ENCODE assay signal across 8 cellular contexts in genomic region chrX:37509349-37509748, GRCh38.
A peak's percentile ranks its signal among the peaks of the same experiment; 100 is the strongest.
DNase-seq lines count a peak whose midpoint lies in the region; ATAC-seq and TF ChIP-seq lines count a peak whose summit lies in the region.

No MANE protein-coding gene starts in this region.

- ATAC-seq in HG02970 (IDR thresholded peaks at IDR 0.05; ENCODE audit: low FRiP score, unreplicated experiment) (peak; percentile 61), GM21447 (IDR thresholded peaks at IDR 0.05; ENCODE audit: unreplicated experiment) (no peak), Right ventricle myocardium inferior (no peak)

- H3K4me2 ChIP-seq in mesendoderm (ENCODE audit: low read length), result no peak overlapping the region

- no peak overlapping the region for H3K18ac ChIP-seq in mesendoderm (ENCODE audit: low read length)

- no peak overlapping the region for H2AK5ac ChIP-seq in mesendoderm (ENCODE audit: low read length)

- no peak overlapping the region for H4K8ac ChIP-seq in mesendoderm (ENCODE audit: low read depth, low read length)

- peaks cover 6% of the 10 kb centered on the region for H3K27me3 ChIP-seq in adipocyte (replicated peaks; ENCODE audit: control insufficient read depth, insufficient read depth, low read length)
- H3K27me3 ChIP-seq in mesendoderm (ENCODE audit: insufficient read depth, low read length, poor library complexity), result no peaks in the 10 kb centered on the region

- no peaks in the 10 kb centered on the region for H3K79me1 ChIP-seq in mesendoderm (ENCODE audit: low read length)

- H3K9ac ChIP-seq in adipocyte (ENCODE audit: low read length), result no peak overlapping the region
- no peak overlapping the region for H3K9ac ChIP-seq in mesendoderm (ENCODE audit: low read length)

- H3K56ac ChIP-seq in mesendoderm (ENCODE audit: low read length), result no peak overlapping the region

- no peaks in the 10 kb centered on the region for H3K9me3 ChIP-seq in adipocyte (ENCODE audit: control insufficient read depth, low read length)

- no peak overlapping the region for H3K23ac ChIP-seq in mesendoderm (ENCODE audit: low read length)

- H3K27ac ChIP-seq in mesendoderm (ENCODE audit: low read depth, low read length), result no peak overlapping the region

- no peak overlapping the region for H3K4ac ChIP-seq in mesendoderm (ENCODE audit: low read depth, low read length)

- intact Hi-C loops in Right ventricle myocardium inferior (cut with DNase I), result loop anchor here (10.0 kb wide), 1 partner anchor 315 kb away; no protein-coding TSS in a partner anchor

- H2BK5ac ChIP-seq in mesendoderm (ENCODE audit: low read length), result no peak overlapping the region

- H2BK15ac ChIP-seq in mesendoderm (replicated peaks; ENCODE audit: low read depth), result no peak overlapping the region

- H3K79me2 ChIP-seq in mesendoderm (ENCODE audit: control insufficient read depth, insufficient read depth, low read length), result no peaks in the 10 kb centered on the region

- H3K4me3 ChIP-seq in GM12864 (ENCODE audit: low read depth, low read length) (no peak overlapping the region), adipocyte (ENCODE audit: low read length) (no peak overlapping the region), mesendoderm (ENCODE audit: low read length) (no peak overlapping the region)

- H2BK120ac ChIP-seq in mesendoderm (ENCODE audit: low read depth, low read length), result no peak overlapping the region

- peak; percentile 18 for TF ChIP-seq CTCF in GM12864 (IDR thresholded peaks at IDR 0.05; ENCODE audit: low read depth, low read length, missing control alignments)

- H4K5ac ChIP-seq in mesendoderm (ENCODE audit: low read length), result no peak overlapping the region

- DNase-seq in GM12864 (ENCODE audit: low read depth) (no peak), adipocyte (ENCODE audit: low read depth) (peak; percentile 1), mesendoderm (peak; percentile 16), superior temporal gyrus (ENCODE audit: extremely low spot score) (no peak), inferior parietal cortex (ENCODE audit: extremely low spot score) (no peak), Right ventricle myocardium inferior (ENCODE audit: missing footprints) (no peak)

- H3K36me3 ChIP-seq in adipocyte (ENCODE audit: control insufficient read depth, insufficient read depth, low read length, severe bottlenecking) (no peaks in the 10 kb centered on the region), mesendoderm (ENCODE audit: control insufficient read depth, insufficient read depth, low read length) (no peaks in the 10 kb centered on the region)

- H3K4me1 ChIP-seq in adipocyte (ENCODE audit: control insufficient read depth, insufficient read depth, low read length) (no peaks in the 10 kb centered on the region), mesendoderm (ENCODE audit: control insufficient read depth, low read depth, low read length) (no peaks in the 10 kb centered on the region)

- WGBS in mesendoderm (ENCODE audit: extremely low coverage, insufficient coverage, low lambda C conversion rate), result no CpG with 5 or more reads among the region's 4 CpGs

Comparison
In these comparisons a context has a peak if more than half of its experiments do, and no peak if none do; other contexts are left out.
1. DNase-seq: peak in adipocyte (single experiment) and mesendoderm (single experiment); none in GM12864 (single experiment), superior temporal gyrus (single experiment), inferior parietal cortex (single experiment) and Right ventricle myocardium inferior (single experiment).